In the genomic region with DNA sequence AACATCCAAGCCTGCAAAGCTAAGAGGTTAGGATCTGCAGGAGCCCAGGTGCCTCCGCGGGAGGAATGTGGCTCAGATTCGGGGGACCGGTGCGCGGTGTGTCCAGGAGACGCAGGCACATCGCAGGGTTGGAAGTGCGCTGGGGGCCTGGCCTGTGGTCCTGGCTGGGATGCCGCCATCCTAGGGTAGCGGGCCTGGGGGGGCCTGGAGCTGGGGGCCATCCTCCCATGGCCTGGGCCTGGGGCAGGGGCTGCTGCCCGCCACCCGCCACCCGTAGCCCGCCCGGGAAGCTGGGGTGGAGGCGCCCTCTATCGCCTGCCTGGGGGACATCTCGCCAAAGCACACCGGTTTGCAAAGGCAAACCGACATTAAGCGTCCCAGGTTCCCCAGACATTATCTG, we compare ENCODE assay signal across 9 cellular contexts.
DNase-seq lines count a peak whose midpoint lies in the region; ATAC-seq and TF ChIP-seq lines count a peak whose summit lies in the region.
"Had no signal": no experiment of that assay in that cellular context is flagged by ENCODE, and none has a peak within 500 bp of the region (broad histone marks: within the 10 kb centered on the region; RNA-seq: fewer than 3 reads in every experiment).

No MANE protein-coding gene starts in this region.

- intact Hi-C loops in activated CD4-positive, alpha-beta T cell treated with anti-CD3 and anti-CD28 coated beads, Interleukin-2, amount 10 ng/mL, durations not matched to agents 24 days and 14 days (cut with micrococcal nuclease) = no loop called here
- intact Hi-C loops in activated CD8-positive, alpha-beta T cell treated with anti-CD3 and anti-CD28 coated beads for 36 hours (cut with micrococcal nuclease) = no loop called here

- H3K9me3 ChIP-seq in hepatocyte (ENCODE audit: low read depth) = no peaks in the 10 kb centered on the region
- no peaks in the 10 kb centered on the region for H3K9me3 ChIP-seq in suprapubic skin

- 41% methylated on average over 20 of the region's 22 CpGs for WGBS in hepatocyte (ENCODE audit: low lambda C conversion rate, missing lambda C conversion rate)
- WGBS in suprapubic skin = 21% methylated on average over 18 of the region's 22 CpGs

- no peak overlapping the region for H3K4me2 ChIP-seq in hepatocyte

- H3K4me3 ChIP-seq in hepatocyte = no peak overlapping the region
- no peak overlapping the region for H3K4me3 ChIP-seq in suprapubic skin

- H3K4me1 Mint-ChIP-seq in activated CD4-positive, alpha-beta T cell treated with anti-CD3 and anti-CD28 coated beads, Interleukin-2, amount 10 ng/mL, durations not matched to agents 24 days and 14 days = no peaks in the 10 kb centered on the region
- H3K4me1 Mint-ChIP-seq in activated CD8-positive, alpha-beta T cell treated with anti-CD3 and anti-CD28 coated beads for 36 hours (ENCODE audit: low read depth) = no peaks in the 10 kb centered on the region
- H3K4me1 Mint-ChIP-seq: activated B cell treated with CpG ODN at 0.5 μM for 24 hours had no signal

- POLR2A ChIA-PET in activated CD8-positive, alpha-beta T cell treated with anti-CD3 and anti-CD28 coated beads for 36 hours (lab: Charles Lee) = no interaction called here

- H3K79me2 ChIP-seq in hepatocyte = no peaks in the 10 kb centered on the region

- no peaks in the 10 kb centered on the region for H3K27me3 Mint-ChIP-seq in activated CD4-positive, alpha-beta T cell treated with anti-CD3 and anti-CD28 coated beads, Interleukin-2, amount 10 ng/mL, durations not matched to agents 24 days and 14 days
- peaks cover 1% of the 10 kb centered on the region for H3K27me3 Mint-ChIP-seq in activated CD8-positive, alpha-beta T cell treated with anti-CD3 and anti-CD28 coated beads for 36 hours
- H3K27me3 Mint-ChIP-seq: activated B cell treated with CpG ODN at 0.5 μM for 24 hours had no signal

- peak; percentile 58 for TF ChIP-seq CTCF in activated CD8-positive, alpha-beta T cell treated with anti-CD3 and anti-CD28 coated beads for 36 hours (IDR thresholded peaks at IDR 0.05)
- TF ChIP-seq CTCF in hepatocyte (IDR thresholded peaks at IDR 0.05; ENCODE audit: poor library complexity) (peak; percentile 72), suprapubic skin (IDR thresholded peaks at IDR 0.05) (peak; percentile 13 to 53)

- peaks cover 6% of the 10 kb centered on the region for H3K4me1 ChIP-seq in hepatocyte (ENCODE audit: insufficient read depth)
- H3K4me1 ChIP-seq in suprapubic skin = no peaks in the 10 kb centered on the region

- no peak overlapping the region for H3K27ac Mint-ChIP-seq in activated CD4-positive, alpha-beta T cell treated with anti-CD3 and anti-CD28 coated beads, Interleukin-2, amount 10 ng/mL, durations not matched to agents 24 days and 14 days
- no peak overlapping the region for H3K27ac Mint-ChIP-seq in activated CD8-positive, alpha-beta T cell treated with anti-CD3 and anti-CD28 coated beads for 36 hours
- H3K27ac Mint-ChIP-seq: activated B cell treated with CpG ODN at 0.5 μM for 24 hours had no signal

- no peak overlapping the region for H3K27ac ChIP-seq in hepatocyte
- H3K27ac ChIP-seq in suprapubic skin = no peak overlapping the region

- H4K20me1 ChIP-seq in hepatocyte (ENCODE audit: insufficient read depth, poor library complexity, severe bottlenecking) = no peaks in the 10 kb centered on the region

- no peaks in the 10 kb centered on the region for H3K9me2 ChIP-seq in hepatocyte (replicated peaks; ENCODE audit: insufficient read depth)

- H3K9me3 Mint-ChIP-seq in activated CD4-positive, alpha-beta T cell treated with anti-CD3 and anti-CD28 coated beads, Interleukin-2, amount 10 ng/mL, durations not matched to agents 24 days and 14 days = no peaks in the 10 kb centered on the region
- no peaks in the 10 kb centered on the region for H3K9me3 Mint-ChIP-seq in activated CD8-positive, alpha-beta T cell treated with anti-CD3 and anti-CD28 coated beads for 36 hours
- H3K9me3 Mint-ChIP-seq: activated B cell treated with CpG ODN at 0.5 μM for 24 hours had no signal

- no peaks in the 10 kb centered on the region for H3K36me3 Mint-ChIP-seq in activated CD4-positive, alpha-beta T cell treated with anti-CD3 and anti-CD28 coated beads, Interleukin-2, amount 10 ng/mL, durations not matched to agents 24 days and 14 days (ENCODE audit: low read depth)
- H3K36me3 Mint-ChIP-seq in activated CD8-positive, alpha-beta T cell treated with anti-CD3 and anti-CD28 coated beads for 36 hours (ENCODE audit: low read depth) = no peaks in the 10 kb centered on the region

- DNase-seq in activated CD4-positive, alpha-beta T cell treated with anti-CD3 and anti-CD28 coated beads, Interleukin-2, amount 10 ng/mL, durations not matched to agents 24 days and 14 days = peak; percentile 57
- no peak for DNase-seq in activated CD4-positive, alpha-beta T cell treated with anti-CD3 and anti-CD28 coated beads for 4 hours
- DNase-seq in activated CD8-positive, alpha-beta T cell treated with anti-CD3 and anti-CD28 coated beads for 36 hours = peak; percentile 34
- DNase-seq in hepatocyte (ENCODE audit: low spot score) = peak; percentile 60
- DNase-seq in suprapubic skin (ENCODE audit: low spot score in 2 of 2) = no peak
- DNase-seq in T-helper 1 cell = no peak
- DNase-seq: activated B cell treated with CpG ODN at 0.5 μM for 24 hours had no signal

- no peaks in the 10 kb centered on the region for H3K27me3 ChIP-seq in hepatocyte
- peaks cover 83% of the 10 kb centered on the region for H3K27me3 ChIP-seq in suprapubic skin

- no peak overlapping the region for H3K4me3 Mint-ChIP-seq in activated CD4-positive, alpha-beta T cell treated with anti-CD3 and anti-CD28 coated beads, Interleukin-2, amount 10 ng/mL, durations not matched to agents 24 days and 14 days
- no peak overlapping the region for H3K4me3 Mint-ChIP-seq in activated CD8-positive, alpha-beta T cell treated with anti-CD3 and anti-CD28 coated beads for 36 hours
- H3K4me3 Mint-ChIP-seq: activated B cell treated with CpG ODN at 0.5 μM for 24 hours had no signal

- H3K36me3 ChIP-seq in hepatocyte (replicated peaks; ENCODE audit: insufficient read depth, low read depth) (no peaks in the 10 kb centered on the region), suprapubic skin (no peaks in the 10 kb centered on the region)

- TF ChIP-seq POLR2A in suprapubic skin (IDR thresholded peaks at IDR 0.05) = no peak

- CTCF ChIA-PET in activated CD8-positive, alpha-beta T cell treated with anti-CD3 and anti-CD28 coated beads for 36 hours (lab: Charles Lee) = no interaction called here

- ATAC-seq in activated CD8-positive, alpha-beta T cell treated with anti-CD3 and anti-CD28 coated beads for 36 hours = peak; percentile 34
- ATAC-seq in HG03520 (IDR thresholded peaks at IDR 0.05; ENCODE audit: unreplicated experiment) (no peak), GM21390 (IDR thresholded peaks at IDR 0.05; ENCODE audit: unreplicated experiment) (no peak)

- TF ChIP-seq EP300 in suprapubic skin (IDR thresholded peaks at IDR 0.05) = no peak

- H2AFZ ChIP-seq in hepatocyte = no peak overlapping the region

Comparison
In these comparisons a context has a peak if more than half of its experiments do, and no peak if none do; other contexts are left out.
1. DNase-seq: peak in activated CD4-positive, alpha-beta T cell treated with anti-CD3 and anti-CD28 coated beads, Interleukin-2, amount 10 ng/mL, durations not matched to agents 24 days and 14 days (single experiment), activated CD8-positive, alpha-beta T cell treated with anti-CD3 and anti-CD28 coated beads for 36 hours (single experiment) and hepatocyte (single experiment); none in activated CD4-positive, alpha-beta T cell treated with anti-CD3 and anti-CD28 coated beads for 4 hours (0 of 2), suprapubic skin (0 of 2) and T-helper 1 cell (0 of 5).
2. Peak in every context shown above with its lines, with median percentiles within 50 percentile points of each other: CTCF ChIP-seq.